In the genomic region with DNA sequence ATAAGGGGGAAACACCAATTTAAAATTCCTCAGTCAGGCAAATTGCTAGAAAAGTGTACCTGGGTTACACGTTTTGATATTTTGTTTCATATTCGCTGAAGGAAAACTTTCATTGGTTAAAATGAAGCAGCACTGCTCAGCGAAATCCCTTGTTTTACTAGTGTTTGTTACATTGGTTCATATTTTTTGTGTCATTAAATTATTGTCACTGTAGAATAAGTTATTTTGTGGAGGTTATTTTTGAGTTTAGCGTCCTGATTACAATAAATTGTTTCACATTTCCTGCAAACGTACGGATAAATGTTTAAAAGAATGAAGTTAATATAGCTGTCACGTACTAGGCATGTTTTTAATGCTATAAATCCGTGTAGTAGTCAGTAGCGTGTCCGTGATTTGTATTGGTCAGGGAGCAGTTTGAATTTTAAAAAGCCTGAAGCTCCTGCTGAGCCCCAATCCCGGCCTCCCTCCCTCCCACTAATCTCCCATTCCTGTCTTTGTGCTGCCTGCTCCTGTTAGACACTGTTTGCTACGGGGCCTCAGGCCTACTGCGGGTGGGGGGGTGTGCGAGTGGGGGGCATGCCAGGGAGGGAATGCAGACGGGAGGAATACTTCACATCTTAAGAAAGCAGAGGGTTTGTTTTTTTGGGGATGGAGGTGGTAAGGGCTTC, we compare ENCODE assay signal across 8 cellular contexts. TPM values are rescaled to one million over a fixed set of nuclear protein-coding genes. Genes with fewer than 3 reads are reported as not detected.
DNase-seq lines count a peak whose midpoint lies in the region; ATAC-seq, FAIRE-seq and TF ChIP-seq lines count a peak whose summit lies in the region.

No MANE protein-coding gene starts in this region.

- TF ChIP-seq CTCF in brain (conservative IDR thresholded peaks at IDR 0.05) (no peak), kidney (IDR thresholded peaks at IDR 0.05; ENCODE audit: borderline replicate concordance, extremely low read depth, insufficient read depth) (no peak)

- intact Hi-C loops in kidney (cut with DNase I) = no loop called here

- H3K27ac ChIP-seq in kidney (ENCODE audit: low read depth in 2 of 2, low read length in 2 of 2) (peak overlapping the region; percentile 96 to 99), subcutaneous abdominal adipose tissue (ENCODE audit: low read depth, low read length) (peak overlapping the region; percentile 98)

- peak overlapping the region; percentile 94 for H3K4me3 Mint-ChIP-seq in activated T-cell treated with anti-CD3 and anti-CD28 coated beads, Interleukin-2, amount 50 U/mL, for 4 hours
- H3K4me3 Mint-ChIP-seq in brain = peak overlapping the region; percentile 92 to 99 (median 95)

- H3K9me3 ChIP-seq in kidney (ENCODE audit: control insufficient read depth in 1 of 2, low read length in 2 of 2) (no peaks in the 10 kb centered on the region), subcutaneous abdominal adipose tissue (ENCODE audit: control insufficient read depth in 5 of 5, low read length in 5 of 5) (no peaks in the 10 kb centered on the region)

- H3K27me3 Mint-ChIP-seq in activated T-cell treated with anti-CD3 and anti-CD28 coated beads, Interleukin-2, amount 50 U/mL, for 4 hours (ENCODE audit: low read depth) = no peaks in the 10 kb centered on the region
- H3K27me3 Mint-ChIP-seq in brain = peaks cover 18% of the 10 kb centered on the region

- peak overlapping the region; percentile 96 to 100 for H3K4me3 ChIP-seq in kidney (ENCODE audit: low read length in 2 of 2)
- H3K4me3 ChIP-seq in subcutaneous abdominal adipose tissue (ENCODE audit: low read depth in 1 of 5, low read length in 5 of 5) = peak overlapping the region; percentile 78 to 98 (median 98)

- peaks cover 36% of the 10 kb centered on the region for H3K4me1 Mint-ChIP-seq in activated T-cell treated with anti-CD3 and anti-CD28 coated beads, Interleukin-2, amount 50 U/mL, for 4 hours (ENCODE audit: low read depth)
- H3K4me1 Mint-ChIP-seq in brain = peaks cover 47% of the 10 kb centered on the region

- H3K9ac ChIP-seq in kidney (ENCODE audit: low read length in 2 of 2) = peak overlapping the region; percentile 81 to 99
- peak overlapping the region; percentile 99 for H3K9ac ChIP-seq in subcutaneous abdominal adipose tissue (ENCODE audit: low read length in 5 of 5)

- peak overlapping the region; percentile 99 to 100 (median 99) for H3K27ac Mint-ChIP-seq in brain

- DNase-seq in activated T-cell treated with anti-CD3 and anti-CD28 coated beads, Interleukin-2, amount 50 U/mL, for 4 hours = no peak
- DNase-seq in activated T-cell treated with anti-CD3 and anti-CD28 coated beads, Interleukin-2, amount 50 U/mL, for 48 hours = no peak
- DNase-seq in NCI-H524 (lab: John Stamatoyannopoulos, UW) = peak; percentile 79 to 88
- peak; percentile 61 for DNase-seq in kidney

- no peaks in the 10 kb centered on the region for H3K9me3 Mint-ChIP-seq in activated T-cell treated with anti-CD3 and anti-CD28 coated beads, Interleukin-2, amount 50 U/mL, for 4 hours
- H3K9me3 Mint-ChIP-seq in brain = no peaks in the 10 kb centered on the region

- H3K27me3 ChIP-seq in subcutaneous abdominal adipose tissue (ENCODE audit: control insufficient read depth in 5 of 5, insufficient read depth in 4 of 5, low read length in 5 of 5) = no peaks in the 10 kb centered on the region

- no peak for FAIRE-seq in kidney (lab: Jason Lieb, UNC)

- no peak for ATAC-seq in activated T-cell treated with anti-CD3 and anti-CD28 coated beads, Interleukin-2, amount 50 U/mL, for 4 hours
- ATAC-seq in GM18870 (IDR thresholded peaks at IDR 0.05; ENCODE audit: unreplicated experiment) (no peak), HG03196 (IDR thresholded peaks at IDR 0.05; ENCODE audit: unreplicated experiment) (no peak)

- H3K4me1 ChIP-seq in kidney (ENCODE audit: control insufficient read depth in 1 of 2, insufficient read depth in 1 of 2, low read depth in 1 of 2, low read length in 2 of 2) (peaks cover 6 to 26% of the 10 kb centered on the region in 2 donors), subcutaneous abdominal adipose tissue (ENCODE audit: control insufficient read depth in 5 of 5, insufficient read depth in 5 of 5, low read length in 5 of 5) (peaks cover 0 to 63% (median 46%) of the 10 kb centered on the region in 5 donors)

- H3K36me3 ChIP-seq in kidney (ENCODE audit: control insufficient read depth in 1 of 2, insufficient read depth in 2 of 2, low read length in 2 of 2) (no peaks in the 10 kb centered on the region), subcutaneous abdominal adipose tissue (ENCODE audit: control insufficient read depth in 5 of 5, insufficient read depth in 5 of 5, low read length in 5 of 5) (no peaks in the 10 kb centered on the region)

- H3K36me3 Mint-ChIP-seq in activated T-cell treated with anti-CD3 and anti-CD28 coated beads, Interleukin-2, amount 50 U/mL, for 4 hours (ENCODE audit: insufficient read depth) = no peaks in the 10 kb centered on the region
- no peaks in the 10 kb centered on the region for H3K36me3 Mint-ChIP-seq in brain

RNA-seq across cellular contexts. Expression of a gene that starts 2.0 kb away (rescaled TPM):
- 10 to 100 TPM; 42.0 to 56.0 (median 43.4) TPM for total RNA-seq in activated T-cell treated with anti-CD3 and anti-CD28 coated beads, Interleukin-2, amount 50 U/mL, for 4 hours
- polyA plus RNA-seq in brain (ENCODE audit: insufficient read depth, low read depth, low replicate concordance) (10.4 TPM), kidney (ENCODE audit: insufficient read depth, low read depth, low replicate concordance) (12.4 TPM)
- total RNA-seq in kidney = 65.5 TPM

Comparison
In these comparisons a context has a peak if more than half of its experiments do, and no peak if none do; other contexts are left out.
1. DNase-seq: peak in NCI-H524 (2 of 2) and kidney (single experiment); none in activated T-cell treated with anti-CD3 and anti-CD28 coated beads, Interleukin-2, amount 50 U/mL, for 4 hours (single experiment) and activated T-cell treated with anti-CD3 and anti-CD28 coated beads, Interleukin-2, amount 50 U/mL, for 48 hours (0 of 2).